In the genomic region with DNA sequence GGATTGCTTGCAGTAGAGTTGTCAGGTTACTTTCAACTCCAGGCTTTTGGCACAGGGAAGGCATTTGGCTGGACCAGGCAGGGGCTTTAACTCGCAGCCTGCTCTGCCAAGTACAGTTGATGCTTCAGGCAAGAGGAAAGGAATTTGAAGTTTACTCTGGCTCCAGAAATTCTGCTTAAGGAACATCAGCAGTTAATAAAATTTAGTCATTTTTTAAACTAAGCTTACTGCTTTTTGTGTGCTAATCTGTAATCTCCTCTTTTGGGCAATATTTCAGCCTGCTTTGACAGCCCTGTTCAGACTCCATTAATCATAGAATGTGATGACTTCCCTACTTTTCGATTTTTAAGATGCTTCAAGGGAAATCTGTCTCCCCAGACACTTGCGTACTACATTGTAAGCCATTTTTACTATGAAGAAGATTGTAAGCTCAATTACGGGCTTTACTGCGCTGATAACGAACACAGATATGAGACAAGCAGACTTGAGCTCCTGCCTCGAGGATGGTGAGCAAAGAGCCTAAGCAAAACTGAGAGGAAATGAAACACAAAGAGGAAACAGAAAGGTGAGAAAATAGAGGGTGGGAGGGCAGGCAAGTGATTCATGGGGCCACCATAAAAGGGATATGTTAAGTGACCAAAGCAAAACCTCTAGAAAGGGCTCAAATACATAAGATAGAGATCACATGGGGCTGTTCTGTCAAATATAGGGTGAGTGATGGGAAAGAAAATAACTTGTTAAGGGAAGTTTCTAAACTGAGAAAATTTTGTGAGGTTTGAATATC, we compare ENCODE assay signal across 11 cellular contexts.
A peak's percentile ranks its signal among the peaks of the same experiment; 100 is the strongest.
DNase-seq lines count a peak whose midpoint lies in the region; ATAC-seq and TF ChIP-seq lines count a peak whose summit lies in the region.
"Had no signal": no experiment of that assay in that cellular context is flagged by ENCODE, and none has a peak within 500 bp of the region (broad histone marks: within the 10 kb centered on the region; RNA-seq: fewer than 3 reads in every experiment).

No MANE protein-coding gene starts in this region.

- no peak for TF ChIP-seq CTCF in breast epithelium (IDR thresholded peaks at IDR 0.05)
- TF ChIP-seq CTCF in spleen (IDR thresholded peaks at IDR 0.05 in 8 of 11, conservative IDR thresholded peaks at IDR 0.05 in 3 of 11) = no peak
- TF ChIP-seq CTCF in tibial artery (IDR thresholded peaks at IDR 0.05) = no peak

- intact Hi-C loops in activated CD4-positive, alpha-beta memory T cell treated with anti-CD3 and anti-CD28 coated beads for 36 hours (cut with micrococcal nuclease) = loop anchor here (5.0 kb wide), 1 partner anchor 41 kb away; no protein-coding TSS in a partner anchor
- intact Hi-C loops in breast epithelium (cut with DNase I; ENCODE audit: low total_unique reads) = no loop called here
- intact Hi-C loops in spleen (cut with DNase I; ENCODE audit: low total_unique reads) = loop anchor here (10.0 kb wide), 1 partner anchor 67 kb away; no protein-coding TSS in a partner anchor
- intact Hi-C loops in tibial artery (cut with DNase I; ENCODE audit: low total_unique reads) = no loop called here

- H3K4me1 Mint-ChIP-seq in activated CD4-positive, alpha-beta memory T cell treated with anti-CD3 and anti-CD28 coated beads, Interleukin-2, amount 10 ng/mL, durations not matched to agents 7 days and 5 days = peaks cover 10% of the 10 kb centered on the region
- H3K4me1 Mint-ChIP-seq in activated CD4-positive, alpha-beta memory T cell treated with anti-CD3 and anti-CD28 coated beads for 36 hours (ENCODE audit: low read depth) = peaks cover 11% of the 10 kb centered on the region

- no peak overlapping the region for H3K4me3 Mint-ChIP-seq in activated CD4-positive, alpha-beta memory T cell treated with anti-CD3 and anti-CD28 coated beads, Interleukin-2, amount 10 ng/mL, durations not matched to agents 7 days and 5 days
- H3K4me3 Mint-ChIP-seq in activated CD4-positive, alpha-beta memory T cell treated with anti-CD3 and anti-CD28 coated beads for 36 hours = no peak overlapping the region

- no peak for TF ChIP-seq POLR2A in breast epithelium (IDR thresholded peaks at IDR 0.05)
- no peak for TF ChIP-seq POLR2A in spleen (IDR thresholded peaks at IDR 0.05)

- no peaks in the 10 kb centered on the region for H3K27me3 ChIP-seq in breast epithelium
- H3K27me3 ChIP-seq in spleen (replicated peaks in 1 of 7) = no peaks in the 10 kb centered on the region
- H3K27me3 ChIP-seq in tibial artery = peaks cover 0 to 2% of the 10 kb centered on the region in 2 donors
- H3K27me3 ChIP-seq: right lobe of liver had no signal

- CTCF ChIA-PET in activated CD4-positive, alpha-beta memory T cell treated with anti-CD3 and anti-CD28 coated beads, Interleukin-2, amount 10 ng/mL, durations not matched to agents 7 days and 5 days (lab: Charles Lee) = no interaction called here
- CTCF ChIA-PET in activated CD4-positive, alpha-beta memory T cell treated with anti-CD3 and anti-CD28 coated beads for 36 hours (lab: Charles Lee) = no interaction called here

- WGBS in spleen, 5 donors = 37 to 53% (median 47%) methylated on average over 7 of the region's 7 CpGs

- no peak for ATAC-seq in HG03280 (IDR thresholded peaks at IDR 0.05; ENCODE audit: unreplicated experiment)
- ATAC-seq: right lobe of liver had no signal

- H3K36me3 ChIP-seq in breast epithelium (no peaks in the 10 kb centered on the region), spleen (no peaks in the 10 kb centered on the region), tibial artery (no peaks in the 10 kb centered on the region)
- H3K36me3 ChIP-seq: right lobe of liver had no signal

- no peaks in the 10 kb centered on the region for H3K9me3 Mint-ChIP-seq in activated CD4-positive, alpha-beta memory T cell treated with anti-CD3 and anti-CD28 coated beads, Interleukin-2, amount 10 ng/mL, durations not matched to agents 7 days and 5 days
- no peaks in the 10 kb centered on the region for H3K9me3 Mint-ChIP-seq in activated CD4-positive, alpha-beta memory T cell treated with anti-CD3 and anti-CD28 coated beads for 36 hours

- POLR2A ChIA-PET in activated CD4-positive, alpha-beta memory T cell treated with anti-CD3 and anti-CD28 coated beads, Interleukin-2, amount 10 ng/mL, durations not matched to agents 7 days and 5 days (lab: Charles Lee) = no interaction called here
- POLR2A ChIA-PET in activated CD4-positive, alpha-beta memory T cell treated with anti-CD3 and anti-CD28 coated beads for 36 hours (lab: Charles Lee) = no interaction called here

- H3K27ac Mint-ChIP-seq in activated CD4-positive, alpha-beta memory T cell treated with anti-CD3 and anti-CD28 coated beads, Interleukin-2, amount 10 ng/mL, durations not matched to agents 7 days and 5 days = peak overlapping the region; percentile 19
- H3K27ac Mint-ChIP-seq in activated CD4-positive, alpha-beta memory T cell treated with anti-CD3 and anti-CD28 coated beads for 36 hours = no peak overlapping the region

- H3K4me3 ChIP-seq in breast epithelium (peak overlapping the region in 2 of 3 donors; percentile 23 to 28), spleen (no peak overlapping the region), tibial artery (no peak overlapping the region)
- H3K4me3 ChIP-seq: right lobe of liver had no signal

- H3K27ac ChIP-seq in breast epithelium = peak overlapping the region; percentile 77 to 84
- H3K27ac ChIP-seq in spleen = peak overlapping the region in 6 of 8 donors; percentile 16 to 66 (median 52)
- no peak overlapping the region for H3K27ac ChIP-seq in tibial artery
- H3K27ac ChIP-seq: right lobe of liver had no signal

- no peaks in the 10 kb centered on the region for H3K9me3 ChIP-seq in breast epithelium
- H3K9me3 ChIP-seq in spleen = no peaks in the 10 kb centered on the region
- no peaks in the 10 kb centered on the region for H3K9me3 ChIP-seq in tibial artery
- H3K9me3 ChIP-seq: right lobe of liver had no signal

- H3K27me3 Mint-ChIP-seq in activated CD4-positive, alpha-beta memory T cell treated with anti-CD3 and anti-CD28 coated beads, Interleukin-2, amount 10 ng/mL, durations not matched to agents 7 days and 5 days = no peaks in the 10 kb centered on the region
- no peaks in the 10 kb centered on the region for H3K27me3 Mint-ChIP-seq in activated CD4-positive, alpha-beta memory T cell treated with anti-CD3 and anti-CD28 coated beads for 36 hours

- H3K36me3 Mint-ChIP-seq in activated CD4-positive, alpha-beta memory T cell treated with anti-CD3 and anti-CD28 coated beads, Interleukin-2, amount 10 ng/mL, durations not matched to agents 7 days and 5 days (ENCODE audit: low read depth) = no peaks in the 10 kb centered on the region
- no peaks in the 10 kb centered on the region for H3K36me3 Mint-ChIP-seq in activated CD4-positive, alpha-beta memory T cell treated with anti-CD3 and anti-CD28 coated beads for 36 hours

- DNase-seq in activated CD4-positive, alpha-beta memory T cell treated with anti-CD3 and anti-CD28 coated beads, Interleukin-2, amount 10 ng/mL, durations not matched to agents 7 days and 5 days = no peak
- DNase-seq in activated CD4-positive, alpha-beta memory T cell treated with anti-CD3 and anti-CD28 coated beads for 36 hours = no peak
- DNase-seq in NCI-H226 = peak; percentile 35
- peak; percentile 60 to 84 for DNase-seq in breast epithelium (ENCODE audit: low spot score in 2 of 2)
- DNase-seq in spleen = no peak
- DNase-seq in NCI-H1105 treated with DMSO at 0.1 percent for 48 hours (lab: John Stamatoyannopoulos, UW) = no peak
- no peak for DNase-seq in tibial artery
- DNase-seq: NCI-H2081 treated with DMSO at 0.1 percent for 48 hours, right lobe of liver, SHP77 had no signal

- H3K4me1 ChIP-seq in breast epithelium (peaks cover 0 to 18% of the 10 kb centered on the region in 2 donors), spleen (peaks cover 0 to 37% (median 22%) of the 10 kb centered on the region in 6 donors), tibial artery (peaks cover 0 to 9% (median 3%) of the 10 kb centered on the region in 4 donors)
- H3K4me1 ChIP-seq: right lobe of liver had no signal

Comparison
In these comparisons a context has a peak if more than half of its experiments do, and no peak if none do; other contexts are left out.
1. DNase-seq: peak in NCI-H226 (single experiment) and breast epithelium (2 of 2); none in activated CD4-positive, alpha-beta memory T cell treated with anti-CD3 and anti-CD28 coated beads, Interleukin-2, amount 10 ng/mL, durations not matched to agents 7 days and 5 days (single experiment), activated CD4-positive, alpha-beta memory T cell treated with anti-CD3 and anti-CD28 coated beads for 36 hours (single experiment), spleen (single experiment), NCI-H1105 treated with DMSO at 0.1 percent for 48 hours (single experiment) and tibial artery (0 of 2).
2. H3K27ac ChIP-seq: peak in breast epithelium (2 of 2) and spleen (6 of 8); none in tibial artery (0 of 2).
3. H3K4me3 ChIP-seq: peak in breast epithelium (2 of 3); none in spleen (0 of 8) and tibial artery (0 of 2).
4. intact Hi-C loops: an anchor here in activated CD4-positive, alpha-beta memory T cell treated with anti-CD3 and anti-CD28 coated beads for 36 hours (5.0 kb wide) and spleen (10.0 kb wide); none called in breast epithelium and tibial artery.